In genomic region chr16:1163567-1164055, GRCh38 we compare ENCODE assay signal across 12 cellular contexts. TPM values are rescaled to one million over a fixed set of nuclear protein-coding genes. Genes with fewer than 3 reads are reported as not detected.
DNase-seq lines count a peak whose midpoint lies in the region; ATAC-seq, FAIRE-seq and TF ChIP-seq lines count a peak whose summit lies in the region.
"Had no signal": no experiment of that assay in that cellular context is flagged by ENCODE, and none has a peak within 500 bp of the region (broad histone marks: within the 10 kb centered on the region; RNA-seq: fewer than 3 reads in every experiment).

No MANE protein-coding gene starts in this region.

- TF ChIP-seq POLR2A in esophagus muscularis mucosa (IDR thresholded peaks at IDR 0.05; ENCODE audit: low read depth): no peak

- POLR2A ChIA-PET in Panc1 (lab: Charles Lee): no interaction called here

- H3K4me3 ChIP-seq in H7 (ENCODE audit: insufficient read depth, low read depth, low read length): no peak overlapping the region
- H3K4me3 ChIP-seq in Panc1 (ENCODE audit: low read depth in 2 of 2, low read length in 2 of 2): no peak overlapping the region
- peak overlapping the region; percentile 17 to 36 (median 24) for H3K4me3 ChIP-seq in esophagus muscularis mucosa
- peak overlapping the region in 1 of 2 donors; percentile 40 for H3K4me3 ChIP-seq in stomach smooth muscle (ENCODE audit: low read length in 2 of 2)
- no peak overlapping the region for H3K4me3 ChIP-seq in small intestine (ENCODE audit: low read depth in 1 of 2, low read length in 2 of 2)
- H3K4me3 ChIP-seq: coronary artery, lung had no signal

- H3K27ac ChIP-seq in Panc1 (ENCODE audit: low read length): peak overlapping the region; percentile 67
- H3K27ac ChIP-seq in esophagus muscularis mucosa (replicated peaks in 1 of 4): peak overlapping the region; percentile 92 to 98 (median 95)
- H3K27ac ChIP-seq in stomach smooth muscle (ENCODE audit: low read length): peak overlapping the region; percentile 97
- H3K27ac ChIP-seq in small intestine (ENCODE audit: low read depth in 1 of 2, low read length in 1 of 2): no peak overlapping the region
- H3K27ac ChIP-seq: coronary artery had no signal

- in situ Hi-C loops in Panc1 (cut with HindIII; ENCODE audit: low pct_unique_long_range_greater_than_20kb, low sequenced_read_pairs): no loop called here

- H3K36me3 ChIP-seq in H7 (replicated peaks; ENCODE audit: control insufficient read depth, insufficient read depth, low read length): no peaks in the 10 kb centered on the region
- H3K36me3 ChIP-seq in Panc1 (ENCODE audit: control insufficient read depth, insufficient read depth, low read length): no peaks in the 10 kb centered on the region
- no peaks in the 10 kb centered on the region for H3K36me3 ChIP-seq in esophagus muscularis mucosa
- H3K36me3 ChIP-seq in stomach smooth muscle (ENCODE audit: control insufficient read depth in 2 of 2, insufficient read depth in 2 of 2, low read length in 2 of 2): peaks cover 2 to 6% of the 10 kb centered on the region in 2 donors
- no peaks in the 10 kb centered on the region for H3K36me3 ChIP-seq in small intestine (ENCODE audit: control insufficient read depth in 2 of 2, insufficient read depth in 2 of 2, low read length in 2 of 2)

- FAIRE-seq in small intestine (lab: Jason Lieb, UNC): no peak

- peak; percentile 62 for ATAC-seq in Panc1
- ATAC-seq: CD8-positive, alpha-beta T cell; esophagus mucosa had no signal

- WGBS in esophagus muscularis mucosa: 53% methylated on average over 11 of the region's 19 CpGs
- 70 to 78% (median 72%) methylated on average over 16 to 19 of the region's 19 CpGs for WGBS in small intestine, 3 donors

- H3K9me3 ChIP-seq in Panc1 (ENCODE audit: control insufficient read depth, insufficient read depth, low read depth, low read length) (no peaks in the 10 kb centered on the region), esophagus muscularis mucosa (no peaks in the 10 kb centered on the region), stomach smooth muscle (ENCODE audit: control insufficient read depth in 2 of 2, low read length in 2 of 2) (no peaks in the 10 kb centered on the region), small intestine (ENCODE audit: control insufficient read depth, low read depth) (no peaks in the 10 kb centered on the region)

- H3K4me1 ChIP-seq in Panc1 (ENCODE audit: control insufficient read depth, insufficient read depth, low read length) (peaks cover 47% of the 10 kb centered on the region), esophagus muscularis mucosa (peaks cover 33 to 100% (median 100%) of the 10 kb centered on the region in 4 donors), stomach smooth muscle (ENCODE audit: control insufficient read depth, insufficient read depth, low read length) (peaks cover 99% of the 10 kb centered on the region), small intestine (ENCODE audit: control insufficient read depth in 2 of 2, insufficient read depth in 1 of 2, low read depth in 1 of 2, low read length in 1 of 2) (no peaks in the 10 kb centered on the region)

- BruUV-seq in Panc1 (replicated peaks; lab: Mats Ljungman, UMichigan): no TSS peak

- CTCF ChIA-PET in Panc1 (lab: Charles Lee): interaction anchor here (0.7 kb wide), 1 partner anchor 18 kb away, joined by 3 read pairs; no protein-coding TSS in a partner anchor

- DNase-seq in H7: peak; percentile 72
- DNase-seq in Panc1 (ENCODE audit: low read depth, low spot score): no peak
- no peak for DNase-seq in esophagus muscularis mucosa (ENCODE audit: extremely low spot score)
- no peak for DNase-seq in NCI-H774 (lab: John Stamatoyannopoulos, UW)
- DNase-seq in NCI-H510A (lab: John Stamatoyannopoulos, UW): no peak
- DNase-seq in small intestine: no peak
- DNase-seq: CD8-positive, alpha-beta T cell; NCI-H1694 treated with DMSO at 0.1 percent for 48 hours had no signal

- H3K27me3 ChIP-seq in H7 (ENCODE audit: control insufficient read depth, insufficient read depth, low read length) (no peaks in the 10 kb centered on the region), Panc1 (ENCODE audit: control insufficient read depth, insufficient read depth, low read length) (no peaks in the 10 kb centered on the region), esophagus muscularis mucosa (peaks cover 0 to 43% (median 0%) of the 10 kb centered on the region in 4 donors), stomach smooth muscle (ENCODE audit: control insufficient read depth in 1 of 2, insufficient read depth in 2 of 2, low read length in 2 of 2) (no peaks in the 10 kb centered on the region), small intestine (ENCODE audit: control insufficient read depth in 2 of 2, insufficient read depth in 2 of 2, low read length in 2 of 2) (peaks cover 0 to 6% of the 10 kb centered on the region in 2 donors)

- H3K9ac ChIP-seq in stomach smooth muscle (ENCODE audit: low read length in 2 of 2): peak overlapping the region in 1 of 2 donors; percentile 22

- intact Hi-C loops in Panc1 (cut with micrococcal nuclease; ENCODE audit: unreplicated experiment) (no loop called here), esophagus muscularis mucosa (cut with DNase I) (no loop called here)

- TF ChIP-seq EP300 in esophagus muscularis mucosa (IDR thresholded peaks at IDR 0.05): no peak

- TF ChIP-seq CTCF in Panc1 (IDR thresholded peaks at IDR 0.05) (no peak), esophagus muscularis mucosa (IDR thresholded peaks at IDR 0.05) (no peak)

RNA-seq across cellular contexts. Expression of gene CACNA1H, which starts 10.7 kb away (rescaled TPM):
- total RNA-seq in H7 (2014; rRNA removed; shearing (Covaris generic)): 24.8 and 27.3 TPM in 2 replicates
- total RNA-seq in Panc1 (2021; ENCODE audit: unreplicated experiment): 31.1 TPM
- polyA plus RNA-seq in Panc1 (2012; ENCODE audit: insufficient read length): 40.3 TPM
- 100 to 1,000 TPM; 225 to 361 (median 259) TPM for total RNA-seq in esophagus muscularis mucosa
- 1 to 10 TPM in 2 of 3 donors, under 1 TPM in 1; 0.22 to 7.0 (median 1.1) TPM for polyA plus RNA-seq in small intestine

Comparison
In these comparisons a context has a peak if more than half of its experiments do, and no peak if none do; other contexts are left out.
1. H3K4me3 ChIP-seq: peak in esophagus muscularis mucosa (4 of 4); none in H7 (single experiment), Panc1 (0 of 2) and small intestine (0 of 2).
2. H3K27ac ChIP-seq: peak in Panc1 (single experiment), esophagus muscularis mucosa (4 of 4) and stomach smooth muscle (single experiment); none in small intestine (0 of 2).